ENCODE assay signal across 23 cellular contexts in the genomic region with DNA sequence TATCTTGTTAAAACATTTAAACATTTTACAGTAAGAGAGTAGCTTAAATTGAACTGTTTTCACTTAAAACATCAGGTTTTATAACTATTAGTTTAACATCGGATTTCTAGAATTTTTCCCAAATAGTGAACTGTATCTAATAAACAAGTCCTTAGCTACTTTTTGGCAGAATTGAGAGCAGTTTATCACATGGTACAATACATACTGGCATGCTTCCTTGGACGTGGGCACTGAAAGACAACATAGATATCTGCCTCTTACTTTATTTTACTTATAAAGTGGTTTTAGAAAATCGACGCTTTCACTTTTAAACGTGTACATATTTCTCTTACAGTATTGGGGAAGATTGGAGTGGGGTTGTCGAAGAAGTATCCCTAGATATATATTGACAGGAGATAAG. TPM values are rescaled to one million over a fixed set of nuclear protein-coding genes. Genes with fewer than 3 reads are reported as not detected.
DNase-seq lines count a peak whose midpoint lies in the region; ATAC-seq and FAIRE-seq lines count a peak whose summit lies in the region.
"Had no signal": no experiment of that assay in that cellular context is flagged by ENCODE, and none has a peak within 500 bp of the region (broad histone marks: within the 10 kb centered on the region; RNA-seq: fewer than 3 reads in every experiment).

No MANE protein-coding gene starts in this region.

- H3K4me1 Mint-ChIP-seq in T-helper 17 cell: no peaks in the 10 kb centered on the region
- H3K4me1 Mint-ChIP-seq in naive thymus-derived CD8-positive, alpha-beta T cell: peaks cover 0 to 1% (median 0%) of the 10 kb centered on the region in 4 donors
- H3K4me1 Mint-ChIP-seq: B cell had no signal

- peaks cover 9 to 23% of the 10 kb centered on the region in 2 donors for H3K36me3 ChIP-seq in small intestine (ENCODE audit: control insufficient read depth in 2 of 2, insufficient read depth in 2 of 2, low read length in 2 of 2)

- FAIRE-seq in small intestine (lab: Jason Lieb, UNC): peak; percentile 62
- FAIRE-seq: A204.1, D721Med, G401.6, GM12891, GM19239 had no signal

- H3K27me3 ChIP-seq in small intestine (ENCODE audit: control insufficient read depth in 2 of 2, insufficient read depth in 2 of 2, low read length in 2 of 2): no peaks in the 10 kb centered on the region
- H3K27me3 ChIP-seq: BLaER1 treated with 17β-estradiol and CSF1 and Interleukin-3, amounts not matched to agents 10 nM and 100 nM had no signal

- peak overlapping the region; percentile 32 for H3K27ac Mint-ChIP-seq in T-helper 17 cell
- H3K27ac Mint-ChIP-seq in naive thymus-derived CD8-positive, alpha-beta T cell: no peak overlapping the region
- H3K27ac Mint-ChIP-seq: B cell; CD4-positive, alpha-beta T cell; CD8-positive, alpha-beta T cell had no signal

- no peaks in the 10 kb centered on the region for H3K9me3 Mint-ChIP-seq in naive thymus-derived CD8-positive, alpha-beta T cell
- H3K9me3 Mint-ChIP-seq: CD4-positive, alpha-beta T cell; CD8-positive, alpha-beta T cell had no signal

- POLR2A ChIA-PET in naive thymus-derived CD8-positive, alpha-beta T cell (lab: Charles Lee): no interaction called here

- peaks cover 7% of the 10 kb centered on the region for H3K36me3 Mint-ChIP-seq in T-helper 17 cell (ENCODE audit: low read depth)
- H3K36me3 Mint-ChIP-seq in naive thymus-derived CD8-positive, alpha-beta T cell: peaks cover 10 to 83% (median 32%) of the 10 kb centered on the region in 3 donors

- 80 to 89% (median 88%) methylated on average over 6 of the region's 6 CpGs for WGBS in small intestine, 3 donors

- ATAC-seq in left ventricle myocardium superior (peak; percentile 50), T-helper 17 cell (no peak)
- no peak for ATAC-seq in naive thymus-derived CD8-positive, alpha-beta T cell
- ATAC-seq: CD8-positive, alpha-beta T cell had no signal

- intact Hi-C loops in left ventricle myocardium superior (cut with micrococcal nuclease) (no loop called here), cardiac septum (cut with DNase I) (no loop called here)

- H3K27me3 Mint-ChIP-seq in T-helper 17 cell: no peaks in the 10 kb centered on the region
- H3K27me3 Mint-ChIP-seq in naive thymus-derived CD8-positive, alpha-beta T cell: no peaks in the 10 kb centered on the region
- H3K27me3 Mint-ChIP-seq: B cell; CD4-positive, alpha-beta T cell had no signal

- no peak overlapping the region for H3K4me3 Mint-ChIP-seq in T-helper 17 cell
- no peak overlapping the region for H3K4me3 Mint-ChIP-seq in naive thymus-derived CD8-positive, alpha-beta T cell
- H3K4me3 Mint-ChIP-seq: B cell; CD4-positive, alpha-beta T cell; CD8-positive, alpha-beta T cell had no signal

- no peaks in the 10 kb centered on the region for H3K4me1 ChIP-seq in small intestine (ENCODE audit: control insufficient read depth in 2 of 2, insufficient read depth in 1 of 2, low read depth in 1 of 2, low read length in 1 of 2)
- H3K4me1 ChIP-seq: Caco-2 had no signal

- no peak overlapping the region for H3K27ac ChIP-seq in small intestine (ENCODE audit: low read depth in 1 of 2, low read length in 1 of 2)
- H3K27ac ChIP-seq: BLaER1 treated with 17β-estradiol and CSF1 and Interleukin-3, amounts not matched to agents 10 nM and 100 nM; C4-2B had no signal

- no peak overlapping the region for H3K4me3 ChIP-seq in small intestine (ENCODE audit: low read depth in 1 of 2, low read length in 2 of 2)
- H3K4me3 ChIP-seq: BLaER1 treated with 17β-estradiol and CSF1 and Interleukin-3, amounts not matched to agents 10 nM and 100 nM had no signal

- DNase-seq in left ventricle myocardium superior: no peak
- no peak for DNase-seq in cardiac septum (ENCODE audit: low spot score)
- no peak for DNase-seq in T-helper 17 cell
- no peak for DNase-seq in small intestine
- no peak for DNase-seq in NCI-H2029 treated with DMSO at 0.1 percent for 48 hours (lab: John Stamatoyannopoulos, UW)
- no peak for DNase-seq in naive thymus-derived CD8-positive, alpha-beta T cell
- DNase-seq in kidney tubule cell (ENCODE audit: low spot score): no peak
- DNase-seq: 8988T; ACHN; Caco-2; Calu3; CD4-positive, alpha-beta T cell; CD8-positive, alpha-beta T cell; DMS79 treated with DMSO at 0.1 percent for 48 hours; GF-D8 had no signal

- H3K9me3 ChIP-seq in T-helper 17 cell (ENCODE audit: control insufficient read depth, low read length, poor library complexity, severe bottlenecking): no peaks in the 10 kb centered on the region
- no peaks in the 10 kb centered on the region for H3K9me3 ChIP-seq in small intestine (ENCODE audit: control insufficient read depth, low read depth)
- H3K9me3 ChIP-seq: BLaER1 treated with 17β-estradiol and CSF1 and Interleukin-3, amounts not matched to agents 10 nM and 100 nM; Caco-2 had no signal

RNA-seq across cellular contexts. Expression of a gene that starts 52.8 kb away (rescaled TPM):
- 131 TPM for total RNA-seq in left ventricle myocardium superior
- total RNA-seq in cardiac septum: 109 TPM
- total RNA-seq in T-helper 17 cell: 10 to 100 TPM; 49.3 to 58.9 TPM
- 10 to 100 TPM; 22.3 to 28.6 (median 27.5) TPM for polyA plus RNA-seq in small intestine
- total RNA-seq in naive thymus-derived CD8-positive, alpha-beta T cell: 10 to 100 TPM; 51.7 to 54.4 TPM
- 10 to 100 TPM; 21.5 to 26.5 (median 24.4) TPM for polyA plus RNA-seq in naive thymus-derived CD8-positive, alpha-beta T cell
